Comparison of ENCODE assay signal across 13 cellular contexts in genomic region chrX:16822723-16823122, GRCh38. TPM values are rescaled to one million over a fixed set of nuclear protein-coding genes. Genes with fewer than 3 reads are reported as not detected.
DNase-seq lines count a peak whose midpoint lies in the region; ATAC-seq, FAIRE-seq and TF ChIP-seq lines count a peak whose summit lies in the region.
"Had no signal": no experiment of that assay in that cellular context is flagged by ENCODE, and none has a peak within 500 bp of the region (broad histone marks: within the 10 kb centered on the region; RNA-seq: fewer than 3 reads in every experiment).

No MANE protein-coding gene starts in this region.

- H3K9me1 ChIP-seq in K562 (ENCODE audit: control insufficient read depth, insufficient read depth, low read length) = no peaks in the 10 kb centered on the region

- in situ Hi-C loops in K562 (cut with MboI) = loop anchor here (10.0 kb wide), 1 partner anchor 222 kb away; no protein-coding TSS in a partner anchor

- peaks cover 2% of the 10 kb centered on the region for H3K79me1 ChIP-seq in mesenchymal stem cell (replicated peaks; ENCODE audit: low read length, poor library complexity, severe bottlenecking)
- H3K79me1 ChIP-seq in H9 (ENCODE audit: insufficient read depth, low read depth, low read length, poor library complexity, severe bottlenecking) = peaks cover 3% of the 10 kb centered on the region

- no peak overlapping the region for H2BK20ac ChIP-seq in H9 (ENCODE audit: low read depth, low read length, poor library complexity, severe bottlenecking)

- H2AFZ ChIP-seq in K562 (ENCODE audit: low read depth, low read length) (no peak overlapping the region), mesenchymal stem cell (ENCODE audit: low read depth, low read length) (no peak overlapping the region), H9 (ENCODE audit: low read length) (no peak overlapping the region)

- H2BK5ac ChIP-seq in mesenchymal stem cell (ENCODE audit: low read depth, low read length, poor library complexity, severe bottlenecking) = no peak overlapping the region
- H2BK5ac ChIP-seq in H9 (ENCODE audit: insufficient read length, low read length) = no peak overlapping the region

- peaks cover 74% of the 10 kb centered on the region for H3K36me3 ChIP-seq in K562 (ENCODE audit: control insufficient read depth, insufficient read depth, low read length)
- peaks cover 2 to 49% of the 10 kb centered on the region in 2 experiments for H3K36me3 ChIP-seq in mesenchymal stem cell (ENCODE audit: control insufficient read depth in 1 of 2, insufficient read depth in 2 of 2, low read depth in 1 of 2, low read length in 2 of 2)
- H3K36me3 ChIP-seq in prostate gland = no peaks in the 10 kb centered on the region

- no peak overlapping the region for H4K5ac ChIP-seq in H9 (ENCODE audit: insufficient read length, low read depth, low read length)

- no peak overlapping the region for H2AK5ac ChIP-seq in mesenchymal stem cell (ENCODE audit: low read length, severe bottlenecking)
- no peak overlapping the region for H2AK5ac ChIP-seq in H9 (ENCODE audit: insufficient read length, low read length)

- no peaks in the 10 kb centered on the region for H3K27me3 ChIP-seq in K562 (ENCODE audit: control insufficient read depth in 2 of 2, insufficient read depth in 2 of 2, low read length in 2 of 2)
- H3K27me3 ChIP-seq in mesenchymal stem cell (ENCODE audit: control insufficient read depth in 1 of 2, insufficient read depth in 1 of 2, low read length in 2 of 2) = no peaks in the 10 kb centered on the region
- no peaks in the 10 kb centered on the region for H3K27me3 ChIP-seq in prostate gland (replicated peaks; ENCODE audit: insufficient read depth)
- H3K27me3 ChIP-seq in H9 (ENCODE audit: insufficient read depth, low read length) = no peaks in the 10 kb centered on the region
- H3K27me3 ChIP-seq: thyroid gland had no signal

- H2BK15ac ChIP-seq in mesenchymal stem cell (ENCODE audit: low read depth, poor library complexity, severe bottlenecking) (no peak overlapping the region), H9 (ENCODE audit: low read depth, low read length) (no peak overlapping the region)

- H3K4me1 Mint-ChIP-seq in H9 = peaks cover 6% of the 10 kb centered on the region in 2 experiments; a peak in 3 of 4 replicates
- H3K4me1 Mint-ChIP-seq: natural killer cell had no signal

- H3K9ac ChIP-seq in K562 (ENCODE audit: insufficient read depth in 1 of 2, low read depth in 2 of 2, low read length in 2 of 2) (no peak overlapping the region), mesenchymal stem cell (ENCODE audit: low read length) (peak overlapping the region; percentile 85), H9 (ENCODE audit: extremely low read depth, insufficient read length, low read length) (no peak overlapping the region)

- peaks cover 2% of the 10 kb centered on the region for H3K23me2 ChIP-seq in H9 (ENCODE audit: insufficient read length, low read depth, low read length, poor library complexity, severe bottlenecking)

- H3K4me3 ChIP-seq in K562 (no peak overlapping the region), mesenchymal stem cell (ENCODE audit: insufficient read depth in 1 of 2, low read depth in 1 of 2, low read length in 2 of 2) (no peak overlapping the region), prostate gland (no peak overlapping the region)
- H3K4me3 ChIP-seq: thyroid gland had no signal

- H3K9me3 ChIP-seq in K562 (replicated peaks; ENCODE audit: control insufficient read depth, insufficient read depth, low read depth, low read length) (no peaks in the 10 kb centered on the region), mesenchymal stem cell (ENCODE audit: control insufficient read depth, low read length) (no peaks in the 10 kb centered on the region), prostate gland (no peaks in the 10 kb centered on the region), H9 (ENCODE audit: control insufficient read depth, low read depth, low read length) (no peaks in the 10 kb centered on the region)
- H3K9me3 ChIP-seq: thyroid gland had no signal

- no peak for TF ChIP-seq EP300 in K562 (IDR thresholded peaks at IDR 0.05; ENCODE audit: low read length)

- TF ChIP-seq CTCF in K562 (IDR thresholded peaks at IDR 0.05 in 2 of 3, conservative IDR thresholded peaks at IDR 0.05 in 1 of 3; ENCODE audit: insufficient read depth in 2 of 3, low read depth in 1 of 3, low read length in 3 of 3) (no peak), prostate gland (IDR thresholded peaks at IDR 0.05) (no peak), H9 (conservative IDR thresholded peaks at IDR 0.05) (no peak)

- no peaks in the 10 kb centered on the region for H3K9me3 Mint-ChIP-seq in H9
- H3K9me3 Mint-ChIP-seq: CD4-positive, alpha-beta memory T cell; natural killer cell had no signal

- 100% methylated on average over 2 of the region's 2 CpGs for WGBS in K562 (ENCODE audit: insufficient coverage, low coverage, missing lambda C conversion rate)
- WGBS in mesenchymal stem cell = 74% methylated on average over 2 of the region's 2 CpGs
- WGBS in prostate gland = 87% methylated on average over 2 of the region's 2 CpGs
- WGBS in H9 (ENCODE audit: extremely low coverage, insufficient read length, low lambda C conversion rate) = no CpG with 5 or more reads among the region's 2 CpGs

- no peak overlapping the region for H2BK12ac ChIP-seq in mesenchymal stem cell (ENCODE audit: low read length in 2 of 2)
- H2BK12ac ChIP-seq in H9 (ENCODE audit: insufficient read length, low read depth, low read length) = no peak overlapping the region

- no peak for TF ChIP-seq RAD21 in K562 (CRISPR knock-in tag; conservative IDR thresholded peaks at IDR 0.05 in 1 of 2, IDR thresholded peaks at IDR 0.05 in 1 of 2)

- H3K14ac ChIP-seq in mesenchymal stem cell (ENCODE audit: low read length in 2 of 2) (no peak overlapping the region), H9 (ENCODE audit: insufficient read depth, low read length) (no peak overlapping the region)

- no peak overlapping the region for H3K18ac ChIP-seq in mesenchymal stem cell (ENCODE audit: low read depth in 1 of 2, low read length in 2 of 2)
- H3K18ac ChIP-seq in H9 (ENCODE audit: insufficient read length, low read depth, low read length) = no peak overlapping the region

- H3T11ph ChIP-seq in H9 (ENCODE audit: low read length) = no peak overlapping the region

- intact Hi-C loops in K562 (cut with micrococcal nuclease) (no loop called here), prostate gland (cut with DNase I) (loop anchor here (10.0 kb wide), 2 partner anchors 222 to 552 kb away; partner anchors contain the start of gene NHS)

- no peak for FAIRE-seq in K562 (lab: Jason Lieb, UNC)

- H3K27ac Mint-ChIP-seq in H9 = no peak overlapping the region; a peak in 1 of 7 replicates
- H3K27ac Mint-ChIP-seq: natural killer cell had no signal

- no peaks in the 10 kb centered on the region for H3K27me3 Mint-ChIP-seq in H9 (ENCODE audit: low read depth)
- H3K27me3 Mint-ChIP-seq: CD4-positive, alpha-beta memory T cell had no signal

- H3K4me2 ChIP-seq in K562 (ENCODE audit: insufficient read depth, low read length) = no peak overlapping the region
- H3K4me2 ChIP-seq in mesenchymal stem cell (ENCODE audit: low read length, poor library complexity, severe bottlenecking) = no peak overlapping the region
- H3K4me2 ChIP-seq in H9 (ENCODE audit: insufficient read depth, insufficient read length, low read length) = no peak overlapping the region

- no peak overlapping the region for H3K27ac ChIP-seq in K562 (ENCODE audit: extremely low read depth, low read depth, low read length)
- no peak overlapping the region for H3K27ac ChIP-seq in mesenchymal stem cell (ENCODE audit: low read length, poor library complexity, severe bottlenecking)
- no peak overlapping the region for H3K27ac ChIP-seq in prostate gland
- no peak overlapping the region for H3K27ac ChIP-seq in H9 (ENCODE audit: insufficient read length, low read depth, low read length)
- H3K27ac ChIP-seq: HL-60, thyroid gland had no signal

- peaks cover 36 to 74% (median 66%) of the 10 kb centered on the region in 3 experiments; a peak in 6 of 7 replicates for H3K36me3 Mint-ChIP-seq in H9 (ENCODE audit: insufficient read depth in 1 of 3, low read depth in 3 of 3)

- H3K79me2 ChIP-seq in K562 (ENCODE audit: control insufficient read depth, insufficient read depth, low read length) (no peaks in the 10 kb centered on the region; the same call in 2 of the 3 replicates), H9 (ENCODE audit: insufficient read depth, low read length) (no peaks in the 10 kb centered on the region)

- no peak overlapping the region for H3K23ac ChIP-seq in mesenchymal stem cell (ENCODE audit: low read length in 2 of 2)
- H3K23ac ChIP-seq in H9 (ENCODE audit: insufficient read length, low read depth, low read length) = no peak overlapping the region

- TF ChIP-seq POLR2A in K562 (conservative IDR thresholded peaks at IDR 0.05) (no peak), prostate gland (IDR thresholded peaks at IDR 0.05) (no peak)

- DNase-seq in ELR (ENCODE audit: low read depth) (peak; percentile 82), RKO (ENCODE audit: low spot score) (peak; percentile 83), K562 (ENCODE audit: extremely low read depth in 1 of 4, low spot score in 3 of 4) (no peak), mesenchymal stem cell (peak; percentile 17), middle frontal gyrus (ENCODE audit: extremely low spot score, low spot score) (no peak), prostate gland (ENCODE audit: low spot score) (no peak), H9 (no peak)
- DNase-seq: CD4-positive, alpha-beta memory T cell; cerebellar nuclear complex; natural killer cell; thyroid gland had no signal

- H3K4me1 ChIP-seq in K562 (replicated peaks in 1 of 2; ENCODE audit: control insufficient read depth in 2 of 2, insufficient read depth in 2 of 2, low read length in 2 of 2) = no peaks in the 10 kb centered on the region; a peak in 1 of 5 replicates
- no peaks in the 10 kb centered on the region for H3K4me1 ChIP-seq in mesenchymal stem cell (ENCODE audit: control insufficient read depth, insufficient read depth, low read depth, low read length)
- no peaks in the 10 kb centered on the region for H3K4me1 ChIP-seq in prostate gland (replicated peaks)
- H3K4me1 ChIP-seq in H9 (ENCODE audit: insufficient read depth, low read length) = no peaks in the 10 kb centered on the region

- POLR2A ChIA-PET in K562 (lab: Yijun Ruan, JAX) = no interaction called here

- H4K91ac ChIP-seq in mesenchymal stem cell (ENCODE audit: low read length) (no peak overlapping the region), H9 (ENCODE audit: insufficient read length, low read depth, low read length) (no peak overlapping the region)

- H3K56ac ChIP-seq in H9 (ENCODE audit: insufficient read length, low read depth, low read length) = no peak overlapping the region

- CTCF ChIA-PET in K562 (lab: Yijun Ruan, JAX; ENCODE audit: low intra/inter-chr PET ratio) = no interaction called here

- H2BK120ac ChIP-seq in mesenchymal stem cell (ENCODE audit: low read depth, low read length) (no peak overlapping the region), H9 (ENCODE audit: low read depth, low read length, poor library complexity, severe bottlenecking) (no peak overlapping the region)

- TSS peak; percentile 11 for BruUV-seq in K562 (replicated peaks; lab: Mats Ljungman, UMichigan)

- H3K4ac ChIP-seq in mesenchymal stem cell (ENCODE audit: low read depth in 1 of 2, low read length in 2 of 2) = no peak overlapping the region
- no peak overlapping the region for H3K4ac ChIP-seq in H9 (ENCODE audit: low read depth, low read length)

- H4K8ac ChIP-seq in mesenchymal stem cell (ENCODE audit: low read length) = no peak overlapping the region
- no peak overlapping the region for H4K8ac ChIP-seq in H9 (replicated peaks; ENCODE audit: insufficient read length, low read depth, low read length)

- H4K20me1 ChIP-seq in K562 (replicated peaks; ENCODE audit: control insufficient read depth, insufficient read depth, low read length) (no peaks in the 10 kb centered on the region; the same call in 1 of the 2 replicates), H9 (ENCODE audit: control insufficient read depth, insufficient read depth, insufficient read length) (no peaks in the 10 kb centered on the region)

- ATAC-seq in K562 = no peak
- no peak for ATAC-seq in GM18511 (IDR thresholded peaks at IDR 0.05; ENCODE audit: unreplicated experiment)

- H3K4me3 Mint-ChIP-seq in H9 = no peak overlapping the region
- H3K4me3 Mint-ChIP-seq: CD4-positive, alpha-beta memory T cell; natural killer cell had no signal

RNA-seq across cellular contexts. Expression of gene TXLNG, which starts 36.5 kb away (rescaled TPM):
- total RNA-seq in K562 (2011; cell fraction: chromatin; rRNA removed; ENCODE audit: low replicate concordance) = 10.2 and 35.1 TPM in 2 replicates
- total RNA-seq in K562 (2011; cell fraction: nucleolus; rRNA removed) = 6.0 and 10.1 TPM in 2 replicates
- total RNA-seq in K562 (2011; cell fraction: nucleoplasm; rRNA removed) = 18.3 and 28.6 TPM in 2 replicates
- total RNA-seq in K562 (2014; rRNA removed) = 23.7 and 23.8 TPM in 2 replicates
- 35.8 and 38.9 TPM in 2 replicates for total RNA-seq in K562 (2014; rRNA removed; fragmentation: Illumina TruSeq; extraction: Trizol)
- total RNA-seq in K562 (2015; rRNA removed; fragmentation: Illumina TruSeq; extraction: Trizol) = 30.5 and 32.1 TPM in 2 replicates
- total RNA-seq in K562 (2021) = 27.1 and 27.9 TPM in 2 replicates
- 27.3 and 41.4 TPM in 2 replicates for polyA plus RNA-seq in K562 (2011; rRNA removed)
- polyA plus RNA-seq in K562 (2011; cell fraction: cytosol; rRNA removed) = 10.5 and 17.0 TPM in 2 replicates
- polyA plus RNA-seq in K562 (2011; cell fraction: nucleus; rRNA removed) = 27.6 and 31.8 TPM in 2 replicates
- polyA plus RNA-seq in K562 (2012) = 17.5 and 21.7 TPM in 2 replicates
- polyA plus RNA-seq in K562 (2014; fragmentation: Illumina TruSeq; extraction: Trizol) = 36.6 and 47.0 TPM in 2 replicates
- 10 to 100 TPM; 13.1 to 21.4 TPM for polyA plus RNA-seq in K562 (2014; fragmentation: Nextera tagmentation; extraction: Ambion mirVana)
- 31.6 TPM in 2 replicates for polyA plus RNA-seq in K562 (2014; rRNA removed)
- polyA minus RNA-seq in K562 (2011; rRNA and poly(A)+ RNA removed) = 21.9 and 27.9 TPM in 2 replicates
- polyA minus RNA-seq in K562 (2011; cell fraction: cytosol; rRNA and poly(A)+ RNA removed) = 7.4 and 12.7 TPM in 2 replicates
- 7.1 and 10.2 TPM in 2 replicates for polyA minus RNA-seq in K562 (2011; cell fraction: nucleus; rRNA and poly(A)+ RNA removed)
- polyA plus RNA-seq in mesenchymal stem cell (2013, experiment 1 of 2) = 7.6 TPM
- polyA plus RNA-seq in mesenchymal stem cell (2013, experiment 2 of 2) = 7.9 TPM
- 10 to 100 TPM in 1 of 2 donors, 1 to 10 TPM in 1; 8.6 to 12.8 TPM for total RNA-seq in prostate gland
- total RNA-seq in H9 (2021) = 87.8 and 90.7 TPM in 2 replicates

RNA-seq across cellular contexts. Expression of gene RBBP7, which starts 47.4 kb away (rescaled TPM):
- 88.9 and 162 TPM in 2 replicates for total RNA-seq in K562 (2011; cell fraction: chromatin; rRNA removed; ENCODE audit: low replicate concordance)
- total RNA-seq in K562 (2011; cell fraction: nucleolus; rRNA removed) = 63.4 and 67.4 TPM in 2 replicates
- total RNA-seq in K562 (2011; cell fraction: nucleoplasm; rRNA removed) = 139 and 146 TPM in 2 replicates
- total RNA-seq in K562 (2014; rRNA removed) (142 and 153 TPM in 2 replicates), K562 (2014; rRNA removed; fragmentation: Illumina TruSeq; extraction: Trizol) (202 and 217 TPM in 2 replicates), K562 (2015; rRNA removed; fragmentation: Illumina TruSeq; extraction: Trizol) (192 and 211 TPM in 2 replicates), K562 (2021) (148 and 169 TPM in 2 replicates), prostate gland (100 to 1,000 TPM in 1 of 2 donors, 10 to 100 TPM in 1; 88.0 to 256 TPM), H9 (2021) (239 and 249 TPM in 2 replicates)
- polyA plus RNA-seq in K562 (2011; rRNA removed) (245 and 364 TPM in 2 replicates), K562 (2014; fragmentation: Illumina TruSeq; extraction: Trizol) (185 and 215 TPM in 2 replicates), K562 (2014; fragmentation: Nextera tagmentation; extraction: Ambion mirVana) (10 to 100 TPM; 79.0 to 90.1 TPM), K562 (2014; rRNA removed) (175 and 182 TPM in 2 replicates)
- polyA plus RNA-seq in K562 (2011; cell fraction: cytosol; rRNA removed) = 164 and 228 TPM in 2 replicates
- 132 and 149 TPM in 2 replicates for polyA plus RNA-seq in K562 (2011; cell fraction: nucleus; rRNA removed)
- 121 and 217 TPM in 2 replicates for polyA plus RNA-seq in K562 (2012)
- 230 and 285 TPM in 2 replicates for polyA minus RNA-seq in K562 (2011; rRNA and poly(A)+ RNA removed)
- 67.0 and 107 TPM in 2 replicates for polyA minus RNA-seq in K562 (2011; cell fraction: cytosol; rRNA and poly(A)+ RNA removed)
- polyA minus RNA-seq in K562 (2011; cell fraction: nucleus; rRNA and poly(A)+ RNA removed) = 33.5 and 54.4 TPM in 2 replicates
- polyA plus RNA-seq in mesenchymal stem cell (2013, experiment 1 of 2) = 90.4 TPM
- polyA plus RNA-seq in mesenchymal stem cell (2013, experiment 2 of 2) = 99.7 TPM

Comparison
In these comparisons a context has a peak if more than half of its experiments do, and no peak if none do; other contexts are left out.
1. DNase-seq: peak in ELR (single experiment), RKO (single experiment) and mesenchymal stem cell (single experiment); none in K562 (0 of 4), middle frontal gyrus (single experiment), prostate gland (single experiment) and H9 (single experiment).